ENCODE assay signal across 20 cellular contexts in genomic region chr3:183507551-183507950, GRCh38.
"Had no signal": no experiment of that assay in that cellular context is flagged by ENCODE, and none has a peak within 500 bp of the region (broad histone marks: within the 10 kb centered on the region; RNA-seq: fewer than 3 reads in every experiment).

No MANE protein-coding gene starts in this region.

- ATAC-seq: activated CD8-positive, alpha-beta T cell treated with anti-CD3 and anti-CD28 coated beads, Interleukin-2, amount 10 ng/mL, durations not matched to agents 7 days and 5 days; T-helper 17 cell; WTC11 had no signal

- H3K4me1 Mint-ChIP-seq: WTC11 had no signal

- H3K4me3 Mint-ChIP-seq: activated CD8-positive, alpha-beta T cell treated with anti-CD3 and anti-CD28 coated beads, Interleukin-2, amount 10 ng/mL, durations not matched to agents 7 days and 5 days; activated naive CD8-positive, alpha-beta T cell treated with anti-CD3 and anti-CD28 coated beads, Interleukin-2, amount 10 ng/mL, durations not matched to agents 7 days and 5 days; T-helper 17 cell; WTC11 had no signal

- H3K27me3 Mint-ChIP-seq: activated naive CD8-positive, alpha-beta T cell treated with anti-CD3 and anti-CD28 coated beads, Interleukin-2, amount 10 ng/mL, durations not matched to agents 7 days and 5 days; T-helper 17 cell had no signal

- H3K27ac Mint-ChIP-seq: activated CD8-positive, alpha-beta T cell treated with anti-CD3 and anti-CD28 coated beads, Interleukin-2, amount 10 ng/mL, durations not matched to agents 7 days and 5 days; T-helper 17 cell; WTC11 had no signal

- H3K4me1 ChIP-seq: adrenal gland had no signal

- H3K4me3 ChIP-seq: adrenal gland, K562, PC-9 had no signal

- DNase-seq: activated CD4-positive, alpha-beta T cell treated with anti-CD3 and anti-CD28 coated beads for 48 hours; activated CD4-positive, alpha-beta T cell treated with anti-CD3 and anti-CD28 coated beads, Interleukin-2, amount 50 U/mL, for 4 hours; activated CD4-positive, CD25-positive, alpha-beta regulatory T cell treated with anti-CD3 and anti-CD28 coated beads, Interleukin-2, amount 50 U/mL, for 72 hours; activated CD8-positive, alpha-beta T cell treated with anti-CD3 and anti-CD28 coated beads, Interleukin-2, amount 10 ng/mL, durations not matched to agents 7 days and 5 days; activated naive CD4-positive, alpha-beta T cell treated with anti-CD3 and anti-CD28 coated beads, Interleukin-2, amount 50 U/mL, for 16 hours; activated naive CD8-positive, alpha-beta T cell treated with anti-CD3 and anti-CD28 coated beads, Interleukin-2, amount 10 ng/mL, durations not matched to agents 7 days and 5 days; Karpas-422; NCI-H1048; NCI-H146; NCI-H2029 treated with DMSO at 0.1 percent for 48 hours; NCI-H345; NCI-H510A; NCI-H526 treated with DMSO at 0.1 percent for 48 hours; SHP77 treated with DMSO at 0.1 percent for 48 hours; T-helper 17 cell; T-helper 9 cell had no signal

- H2AFZ ChIP-seq: PC-9 had no signal

- H3K36me3 Mint-ChIP-seq: WTC11 had no signal

- H3K27ac ChIP-seq: PC-9 had no signal

- H3K36me3 ChIP-seq: adrenal gland had no signal

- H3K27me3 ChIP-seq: adrenal gland had no signal

- H3K4me2 ChIP-seq: PC-9 had no signal
